ENCODE assay signal across 8 cellular contexts in the genomic region with DNA sequence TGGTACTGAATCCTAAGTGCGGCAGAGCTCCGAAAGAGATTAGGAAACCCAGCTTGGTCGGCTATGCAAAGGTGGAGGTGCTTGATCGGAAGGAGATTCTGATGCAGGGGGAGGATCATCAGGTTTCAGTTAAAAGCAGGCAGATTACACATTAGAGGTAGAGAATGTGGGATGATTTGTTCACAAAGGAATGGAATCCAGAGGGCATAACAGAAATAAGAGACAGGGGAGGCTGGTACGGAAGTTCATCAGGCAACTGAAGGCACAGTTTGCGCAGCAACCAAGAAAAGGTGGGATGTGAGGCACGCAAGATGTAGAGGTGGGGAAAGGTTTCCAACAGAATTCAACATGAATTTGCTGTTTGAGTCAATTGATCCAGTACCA. TPM values are rescaled to one million over a fixed set of nuclear protein-coding genes. Genes with fewer than 3 reads are reported as not detected.
DNase-seq lines count a peak whose midpoint lies in the region; ATAC-seq and TF ChIP-seq lines count a peak whose summit lies in the region.

No MANE protein-coding gene starts in this region.

- peak overlapping the region; percentile 8 for H3K4me3 ChIP-seq in iPS-11a (ENCODE audit: low read depth, low read length)

- ATAC-seq in GM18858 (IDR thresholded peaks at IDR 0.05; ENCODE audit: unreplicated experiment) = peak; percentile 8
- peak; percentile 6 for ATAC-seq in HG02870 (IDR thresholded peaks at IDR 0.05; ENCODE audit: unreplicated experiment)
- peak; percentile 49 for ATAC-seq in WTC11
- ATAC-seq in stimulated activated naive CD8-positive, alpha-beta T cell treated with anti-CD3 and anti-CD28 coated beads, Interleukin-15, amount 100 ng/mL, for 72 hours = no peak
- no peak for ATAC-seq in GM21367 (IDR thresholded peaks at IDR 0.05; ENCODE audit: unreplicated experiment)

- no peaks in the 10 kb centered on the region for H3K27me3 Mint-ChIP-seq in WTC11 (ENCODE audit: low read depth)
- H3K27me3 Mint-ChIP-seq in stimulated activated naive CD8-positive, alpha-beta T cell treated with anti-CD3 and anti-CD28 coated beads, Interleukin-15, amount 100 ng/mL, for 72 hours = peaks cover 2% of the 10 kb centered on the region

- H3K27ac Mint-ChIP-seq in WTC11 = peak overlapping the region; percentile 85
- H3K27ac Mint-ChIP-seq in stimulated activated naive CD8-positive, alpha-beta T cell treated with anti-CD3 and anti-CD28 coated beads, Interleukin-15, amount 100 ng/mL, for 72 hours = peak overlapping the region in 1 of 2 donors; percentile 55

- POLR2A ChIA-PET in WTC11 (lab: Charles Lee) = no interaction called here

- no peak for DNase-seq in WTC11 (ENCODE audit: low spot score)
- DNase-seq in stimulated activated naive CD8-positive, alpha-beta T cell treated with anti-CD3 and anti-CD28 coated beads, Interleukin-15, amount 100 ng/mL, for 72 hours = no peak
- no peak for DNase-seq in activated CD4-positive, CD25-positive, alpha-beta regulatory T cell treated with anti-CD3 and anti-CD28 coated beads, Interleukin-2, amount 50 U/mL, for 72 hours
- DNase-seq in DMS153 treated with DMSO at 0.1 percent for 48 hours (lab: John Stamatoyannopoulos, UW; ENCODE audit: unreplicated experiment) = no peak

- no peaks in the 10 kb centered on the region for H3K9me3 Mint-ChIP-seq in WTC11
- no peaks in the 10 kb centered on the region for H3K9me3 Mint-ChIP-seq in stimulated activated naive CD8-positive, alpha-beta T cell treated with anti-CD3 and anti-CD28 coated beads, Interleukin-15, amount 100 ng/mL, for 72 hours

- peaks cover 17% of the 10 kb centered on the region for H3K36me3 Mint-ChIP-seq in WTC11

- TF ChIP-seq CTCF in WTC11 (IDR thresholded peaks at IDR 0.05) = no peak

- CTCF ChIA-PET in WTC11 (lab: Charles Lee) = no interaction called here

- H3K4me3 Mint-ChIP-seq in WTC11 = peak overlapping the region; percentile 98
- H3K4me3 Mint-ChIP-seq in stimulated activated naive CD8-positive, alpha-beta T cell treated with anti-CD3 and anti-CD28 coated beads, Interleukin-15, amount 100 ng/mL, for 72 hours = peak overlapping the region; percentile 91 to 97

- peaks cover 19% of the 10 kb centered on the region for H3K4me1 Mint-ChIP-seq in WTC11
- H3K4me1 Mint-ChIP-seq in stimulated activated naive CD8-positive, alpha-beta T cell treated with anti-CD3 and anti-CD28 coated beads, Interleukin-15, amount 100 ng/mL, for 72 hours = peaks cover 29% of the 10 kb centered on the region

TF ChIP-seq in WTC11, 78 proteins besides CTCF, POLR2A, EP300 and RAD21:
- TF ChIP-seq CDX4 (CRISPR knock-in tag; IDR thresholded peaks at IDR 0.05; ENCODE audit: borderline replicate concordance) (no peak), ELF4 (CRISPR knock-in tag; IDR thresholded peaks at IDR 0.05; ENCODE audit: low read depth) (no peak), NFE2L1 (CRISPR knock-in tag; IDR thresholded peaks at IDR 0.05) (no peak), ATF2 (CRISPR knock-in tag; IDR thresholded peaks at IDR 0.05; ENCODE audit: borderline replicate concordance, low read depth) (no peak), NFATC4 (CRISPR knock-in tag; IDR thresholded peaks at IDR 0.05) (no peak)
- TF ChIP-seq, protein P1, sequence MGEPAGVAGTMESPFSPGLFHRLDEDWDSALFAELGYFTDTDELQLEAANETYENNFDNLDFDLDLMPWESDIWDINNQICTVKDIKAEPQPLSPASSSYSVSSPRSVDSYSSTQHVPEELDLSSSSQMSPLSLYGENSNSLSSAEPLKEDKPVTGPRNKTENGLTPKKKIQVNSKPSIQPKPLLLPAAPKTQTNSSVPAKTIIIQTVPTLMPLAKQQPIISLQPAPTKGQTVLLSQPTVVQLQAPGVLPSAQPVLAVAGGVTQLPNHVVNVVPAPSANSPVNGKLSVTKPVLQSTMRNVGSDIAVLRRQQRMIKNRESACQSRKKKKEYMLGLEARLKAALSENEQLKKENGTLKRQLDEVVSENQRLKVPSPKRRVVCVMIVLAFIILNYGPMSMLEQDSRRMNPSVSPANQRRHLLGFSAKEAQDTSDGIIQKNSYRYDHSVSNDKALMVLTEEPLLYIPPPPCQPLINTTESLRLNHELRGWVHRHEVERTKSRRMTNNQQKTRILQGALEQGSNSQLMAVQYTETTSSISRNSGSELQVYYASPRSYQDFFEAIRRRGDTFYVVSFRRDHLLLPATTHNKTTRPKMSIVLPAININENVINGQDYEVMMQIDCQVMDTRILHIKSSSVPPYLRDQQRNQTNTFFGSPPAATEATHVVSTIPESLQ (CRISPR knock-in tag; IDR thresholded peaks at IDR 0.05) = no peak
TF ChIP-seq in WTC11: peak in this region for 0.

RNA-seq across cellular contexts. Expression of gene ZNF330, which starts 0.4 kb away (rescaled TPM):
- total RNA-seq in WTC11 (2021) = 37.5 to 48.0 TPM (median 43.9 TPM) in 3 replicates

Comparison
In these comparisons a context has a peak if more than half of its experiments do, and no peak if none do; other contexts are left out.
1. ATAC-seq: peak in GM18858 (single experiment), HG02870 (single experiment) and WTC11 (single experiment); none in stimulated activated naive CD8-positive, alpha-beta T cell treated with anti-CD3 and anti-CD28 coated beads, Interleukin-15, amount 100 ng/mL, for 72 hours (single experiment) and GM21367 (single experiment).